In the genomic region with DNA sequence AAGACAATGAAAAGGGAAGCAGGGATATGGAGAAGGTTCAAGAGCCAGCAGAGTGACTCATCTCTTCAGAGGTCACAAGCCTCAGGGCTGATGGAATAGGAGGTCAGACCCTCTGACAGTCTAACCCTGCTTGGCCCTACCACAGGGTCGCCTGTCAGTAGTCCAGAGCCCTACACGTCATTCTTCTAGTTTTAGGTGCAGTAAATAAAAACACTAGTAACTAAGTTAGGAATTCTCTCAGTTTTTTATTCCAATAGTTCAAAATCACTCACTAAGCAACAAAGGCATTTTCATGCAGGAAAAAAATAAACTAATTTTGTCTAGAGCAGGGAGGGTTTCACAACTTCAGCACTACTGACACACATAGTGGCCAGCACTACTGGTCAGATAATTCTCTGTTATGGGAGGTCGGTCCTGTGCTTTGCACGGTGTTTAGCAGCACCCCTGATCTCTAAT, we compare ENCODE assay signal across 10 cellular contexts. TPM values are rescaled to one million over a fixed set of nuclear protein-coding genes. Genes with fewer than 3 reads are reported as not detected.
DNase-seq lines count a peak whose midpoint lies in the region; ATAC-seq, FAIRE-seq and TF ChIP-seq lines count a peak whose summit lies in the region.
"Had no signal": no experiment of that assay in that cellular context is flagged by ENCODE, and none has a peak within 500 bp of the region (broad histone marks: within the 10 kb centered on the region; RNA-seq: fewer than 3 reads in every experiment).

No MANE protein-coding gene starts in this region.

- peaks cover 12% of the 10 kb centered on the region for H3K36me3 Mint-ChIP-seq in activated B cell treated with CpG ODN at 0.5 μM for 24 hours (ENCODE audit: low read depth)
- peaks cover 10 to 39% of the 10 kb centered on the region in 2 donors for H3K36me3 Mint-ChIP-seq in stimulated activated naive B cell treated with anti-CD40 and anti-IgM and Interleukin-4, amounts not matched to agents 10 μg/mL and 1 μg/mL and 100 μg/mL, for 72 hours

- no peaks in the 10 kb centered on the region for H3K27me3 ChIP-seq in HUES48 (ENCODE audit: control insufficient read depth, insufficient read depth, low read length)

- peaks cover 33% of the 10 kb centered on the region for H3K4me1 ChIP-seq in HUES48 (ENCODE audit: control insufficient read depth, insufficient read depth, low read length)

- peaks cover 92% of the 10 kb centered on the region for H3K4me1 Mint-ChIP-seq in activated B cell treated with CpG ODN at 0.5 μM for 24 hours
- peaks cover 56 to 93% of the 10 kb centered on the region in 2 donors for H3K4me1 Mint-ChIP-seq in stimulated activated naive B cell treated with anti-CD40 and anti-IgM and Interleukin-4, amounts not matched to agents 10 μg/mL and 1 μg/mL and 100 μg/mL, for 72 hours

- H3K27ac ChIP-seq in HUES48 (ENCODE audit: low read depth, low read length), result peak overlapping the region; percentile 34

- H3K4me3 Mint-ChIP-seq in activated B cell treated with CpG ODN at 0.5 μM for 24 hours, result no peak overlapping the region
- no peak overlapping the region for H3K4me3 Mint-ChIP-seq in stimulated activated naive B cell treated with anti-CD40 and anti-IgM and Interleukin-4, amounts not matched to agents 10 μg/mL and 1 μg/mL and 100 μg/mL, for 72 hours

- H3K9ac ChIP-seq in HUES48 (ENCODE audit: low read depth, low read length), result no peak overlapping the region

- no peak overlapping the region for H3K4me3 ChIP-seq in HUES48 (ENCODE audit: low read depth, low read length)

- intact Hi-C loops in activated B cell treated with CpG ODN at 0.5 μM for 24 hours (cut with micrococcal nuclease), result no loop called here

- CTCF ChIA-PET in activated B cell treated with CpG ODN at 0.5 μM for 24 hours (lab: Charles Lee), result interaction anchor here (1.1 kb wide), 1 partner anchor 47 kb away, joined by 3 read pairs; no protein-coding TSS in a partner anchor

- FAIRE-seq in frontal cortex (lab: Jason Lieb, UNC), result no peak

- H3K9me3 ChIP-seq in HUES48 (ENCODE audit: control insufficient read depth, insufficient read depth, low read length), result no peaks in the 10 kb centered on the region

- H3K27ac Mint-ChIP-seq in activated B cell treated with CpG ODN at 0.5 μM for 24 hours, result peak overlapping the region; percentile 74
- peak overlapping the region; percentile 90 for H3K27ac Mint-ChIP-seq in stimulated activated naive B cell treated with anti-CD40 and anti-IgM and Interleukin-4, amounts not matched to agents 10 μg/mL and 1 μg/mL and 100 μg/mL, for 72 hours

- no peaks in the 10 kb centered on the region for H3K9me3 Mint-ChIP-seq in activated B cell treated with CpG ODN at 0.5 μM for 24 hours
- H3K9me3 Mint-ChIP-seq in stimulated activated naive B cell treated with anti-CD40 and anti-IgM and Interleukin-4, amounts not matched to agents 10 μg/mL and 1 μg/mL and 100 μg/mL, for 72 hours, result no peaks in the 10 kb centered on the region

- no peaks in the 10 kb centered on the region for H3K27me3 Mint-ChIP-seq in activated B cell treated with CpG ODN at 0.5 μM for 24 hours
- H3K27me3 Mint-ChIP-seq in stimulated activated naive B cell treated with anti-CD40 and anti-IgM and Interleukin-4, amounts not matched to agents 10 μg/mL and 1 μg/mL and 100 μg/mL, for 72 hours, result no peaks in the 10 kb centered on the region

- POLR2A ChIA-PET in activated B cell treated with CpG ODN at 0.5 μM for 24 hours (lab: Charles Lee), result no interaction called here

- DNase-seq in activated B cell treated with CpG ODN at 0.5 μM for 24 hours (no peak), iPS-NIHi7 (ENCODE audit: extremely low spot score) (peak; percentile 29), frontal cortex (ENCODE audit: low spot score in 2 of 2) (no peak), NCI-H2029 treated with DMSO at 0.1 percent for 48 hours (lab: John Stamatoyannopoulos, UW) (no peak)
- no peak for DNase-seq in stimulated activated naive B cell treated with anti-CD40 and anti-IgM and Interleukin-4, amounts not matched to agents 10 μg/mL and 1 μg/mL and 100 μg/mL, for 72 hours
- no peak for DNase-seq in stimulated activated CD4-positive, alpha-beta T cell treated with anti-CD3 and anti-CD28 coated beads, Interleukin-4, amount 100 ng/mL, for 24 hours
- DNase-seq: activated CD4-positive, CD25-positive, alpha-beta regulatory T cell; NCI-H187 had no signal

- no peak for ATAC-seq in activated B cell treated with CpG ODN at 0.5 μM for 24 hours (ENCODE audit: low read depth)
- peak; percentile 40 to 43 for ATAC-seq in stimulated activated naive B cell treated with anti-CD40 and anti-IgM and Interleukin-4, amounts not matched to agents 10 μg/mL and 1 μg/mL and 100 μg/mL, for 72 hours (replicated peaks)
- ATAC-seq in GM21526 (IDR thresholded peaks at IDR 0.05; ENCODE audit: low FRiP score, unreplicated experiment), result no peak

- TF ChIP-seq CTCF in activated B cell treated with CpG ODN at 0.5 μM for 24 hours (IDR thresholded peaks at IDR 0.05), result no peak

- H3K36me3 ChIP-seq in HUES48 (ENCODE audit: control insufficient read depth, insufficient read depth, low read length), result no peaks in the 10 kb centered on the region; the same call in 1 of the 2 replicates

RNA-seq across cellular contexts. Expression of a gene that starts 27.2 kb away (rescaled TPM):
- 47.5 and 50.4 TPM in 2 replicates for total RNA-seq in activated B cell treated with CpG ODN at 0.5 μM for 24 hours
- 9.8 TPM for total RNA-seq in frontal cortex

Comparison
In these comparisons a context has a peak if more than half of its experiments do, and no peak if none do; other contexts are left out.
1. ATAC-seq: peak in stimulated activated naive B cell treated with anti-CD40 and anti-IgM and Interleukin-4, amounts not matched to agents 10 μg/mL and 1 μg/mL and 100 μg/mL, for 72 hours (2 of 2); none in activated B cell treated with CpG ODN at 0.5 μM for 24 hours (single experiment) and GM21526 (single experiment).